3 cellular contexts compared by ENCODE assay signal in genomic region chr2:179304424-179304823, GRCh38.
TF ChIP-seq lines count a peak whose summit lies in the region.

No MANE protein-coding gene starts in this region.

TF ChIP-seq in GM12891, 5 proteins besides CTCF, POLR2A, EP300 and RAD21:
- TF ChIP-seq POLR2AphosphoS5 (IDR thresholded peaks at IDR 0.05; ENCODE audit: low read depth, low read length), result no peak
- no peak for TF ChIP-seq PAX5 (IDR thresholded peaks at IDR 0.05; ENCODE audit: insufficient read depth, low read length, severe bottlenecking)
- TF ChIP-seq TAF1 (IDR thresholded peaks at IDR 0.05; ENCODE audit: low read depth, low read length), result no peak
- TF ChIP-seq SPI1 (IDR thresholded peaks at IDR 0.05; ENCODE audit: low read depth, low read length), result no peak
- TF ChIP-seq POU2F2 (IDR thresholded peaks at IDR 0.05; ENCODE audit: low read depth, low read length), result no peak

TF ChIP-seq in GM23338, 12 proteins besides CTCF, POLR2A, EP300 and RAD21 (continues in another document):
- TF ChIP-seq, protein P1, sequence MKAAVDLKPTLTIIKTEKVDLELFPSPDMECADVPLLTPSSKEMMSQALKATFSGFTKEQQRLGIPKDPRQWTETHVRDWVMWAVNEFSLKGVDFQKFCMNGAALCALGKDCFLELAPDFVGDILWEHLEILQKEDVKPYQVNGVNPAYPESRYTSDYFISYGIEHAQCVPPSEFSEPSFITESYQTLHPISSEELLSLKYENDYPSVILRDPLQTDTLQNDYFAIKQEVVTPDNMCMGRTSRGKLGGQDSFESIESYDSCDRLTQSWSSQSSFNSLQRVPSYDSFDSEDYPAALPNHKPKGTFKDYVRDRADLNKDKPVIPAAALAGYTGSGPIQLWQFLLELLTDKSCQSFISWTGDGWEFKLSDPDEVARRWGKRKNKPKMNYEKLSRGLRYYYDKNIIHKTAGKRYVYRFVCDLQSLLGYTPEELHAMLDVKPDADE (IDR thresholded peaks at IDR 0.05), result no peak
- TF ChIP-seq CREB1 (CRISPR knock-in tag; IDR thresholded peaks at IDR 0.05; ENCODE audit: low read depth) (no peak), NANOG (IDR thresholded peaks at IDR 0.05; ENCODE audit: borderline replicate concordance) (no peak), POLR2AphosphoS5 (IDR thresholded peaks at IDR 0.05; ENCODE audit: low read depth) (no peak), REST (IDR thresholded peaks at IDR 0.05; ENCODE audit: unreplicated experiment) (no peak), ZNF331 (CRISPR knock-in tag; IDR thresholded peaks at IDR 0.05; ENCODE audit: low read depth) (no peak), STAT1 (IDR thresholded peaks at IDR 0.05; ENCODE audit: unreplicated experiment) (no peak), JUNB (IDR thresholded peaks at IDR 0.05; ENCODE audit: unreplicated experiment) (no peak), ZNF462 (CRISPR knock-in tag; IDR thresholded peaks at IDR 0.05) (no peak), ZNF114 (CRISPR knock-in tag; IDR thresholded peaks at IDR 0.05) (no peak), EZH2phosphoT487 (IDR thresholded peaks at IDR 0.05; ENCODE audit: unreplicated experiment) (no peak)

TF ChIP-seq in GM12878, 131 proteins besides CTCF, POLR2A, EP300 and RAD21 (continued from another document):
- no peak for TF ChIP-seq RBBP5 (conservative IDR thresholded peaks at IDR 0.05)
- TF ChIP-seq, protein P2, sequence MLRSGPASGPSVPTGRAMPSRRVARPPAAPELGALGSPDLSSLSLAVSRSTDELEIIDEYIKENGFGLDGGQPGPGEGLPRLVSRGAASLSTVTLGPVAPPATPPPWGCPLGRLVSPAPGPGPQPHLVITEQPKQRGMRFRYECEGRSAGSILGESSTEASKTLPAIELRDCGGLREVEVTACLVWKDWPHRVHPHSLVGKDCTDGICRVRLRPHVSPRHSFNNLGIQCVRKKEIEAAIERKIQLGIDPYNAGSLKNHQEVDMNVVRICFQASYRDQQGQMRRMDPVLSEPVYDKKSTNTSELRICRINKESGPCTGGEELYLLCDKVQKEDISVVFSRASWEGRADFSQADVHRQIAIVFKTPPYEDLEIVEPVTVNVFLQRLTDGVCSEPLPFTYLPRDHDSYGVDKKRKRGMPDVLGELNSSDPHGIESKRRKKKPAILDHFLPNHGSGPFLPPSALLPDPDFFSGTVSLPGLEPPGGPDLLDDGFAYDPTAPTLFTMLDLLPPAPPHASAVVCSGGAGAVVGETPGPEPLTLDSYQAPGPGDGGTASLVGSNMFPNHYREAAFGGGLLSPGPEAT (IDR thresholded peaks at IDR 0.05; ENCODE audit: low read depth), result no peak
- TF ChIP-seq GABPA (IDR thresholded peaks at IDR 0.05; ENCODE audit: low read depth), result no peak
